17 cellular contexts compared by ENCODE assay signal in the genomic region with DNA sequence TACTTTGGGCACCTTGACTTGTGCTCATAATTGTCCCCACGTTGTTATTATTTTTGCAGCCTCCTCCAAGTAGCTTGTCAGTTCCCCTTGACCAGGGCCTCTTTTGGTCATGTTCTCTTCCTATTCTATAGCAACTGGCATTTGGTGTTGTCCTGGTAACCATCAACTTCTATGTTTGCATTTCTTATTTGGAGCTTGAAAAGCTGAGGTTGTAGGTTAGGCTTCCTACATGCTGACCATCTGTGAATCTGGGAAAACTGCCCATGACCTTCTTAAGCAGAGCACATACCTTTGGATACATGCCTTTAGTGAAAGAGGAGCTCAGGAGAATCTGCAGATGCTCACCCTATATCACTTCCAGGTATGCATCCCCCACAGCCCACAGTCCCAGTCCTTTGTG.
DNase-seq lines count a peak whose midpoint lies in the region; ATAC-seq and TF ChIP-seq lines count a peak whose summit lies in the region.
"Had no signal": no experiment of that assay in that cellular context is flagged by ENCODE, and none has a peak within 500 bp of the region (broad histone marks: within the 10 kb centered on the region; RNA-seq: fewer than 3 reads in every experiment).

No MANE protein-coding gene starts in this region.

- DNase-seq in DMS53 (lab: John Stamatoyannopoulos, UW) = peak; percentile 26
- DNase-seq in DMS53 treated with DMSO at 0.1 percent for 48 hours (lab: John Stamatoyannopoulos, UW; ENCODE audit: unreplicated experiment) = no peak
- peak; percentile 11 for DNase-seq in RPMI8226
- peak; percentile 28 to 76 for DNase-seq in cerebellar nuclear complex (lab: John Stamatoyannopoulos, UW)
- DNase-seq in effector CD4-positive, alpha-beta T cell = no peak
- DNase-seq in PC-3 = no peak
- DNase-seq in activated effector memory CD4-positive, alpha-beta T cell treated with anti-CD3 and anti-CD28 coated beads, Interleukin-2, amount 50 U/mL, for 16 hours = no peak
- DNase-seq in NCI-H1417 treated with DMSO at 0.1 percent for 48 hours (lab: John Stamatoyannopoulos, UW) = no peak
- DNase-seq: Caco-2; CD4-positive, alpha-beta T cell; DMS79; NCI-H1930; NCI-H2171; SW 1271 had no signal

- POLR2A ChIA-PET in PC-3 (lab: Charles Lee; ENCODE audit: unreplicated experiment) = no interaction called here

- no peak overlapping the region for H3K4me2 ChIP-seq in PC-3 (ENCODE audit: low read length)

- H3K27me3 ChIP-seq in PC-3 (ENCODE audit: low read length) = peaks cover 8% of the 10 kb centered on the region; the same call in 1 of the 2 replicates
- H3K27me3 ChIP-seq: SJSA1 had no signal

- no peak for ATAC-seq in PC-3

- no peaks in the 10 kb centered on the region for H3K79me2 ChIP-seq in PC-3 (ENCODE audit: low read length)

- no peak overlapping the region for H3K4me3 ChIP-seq in PC-3 (ENCODE audit: low read length)
- H3K4me3 ChIP-seq: SJSA1 had no signal

- BruUV-seq in PC-3 (replicated peaks; lab: Mats Ljungman, UMichigan) = no TSS peak

- H3K36me3 ChIP-seq in PC-3 (ENCODE audit: low read depth, low read length) = no peaks in the 10 kb centered on the region
- H3K36me3 ChIP-seq: SJSA1 had no signal

- intact Hi-C loops in PC-3 (cut with micrococcal nuclease) = no loop called here

- no peak overlapping the region for H3K27ac ChIP-seq in PC-3 (ENCODE audit: low read length)
- H3K27ac ChIP-seq: 22Rv1, HL-60, SJSA1 had no signal

- H2AFZ ChIP-seq in PC-3 (ENCODE audit: low read length) = no peak overlapping the region

- no peaks in the 10 kb centered on the region for H4K20me1 ChIP-seq in PC-3 (ENCODE audit: low read length)

- H3K4me1 ChIP-seq in PC-3 (ENCODE audit: insufficient read depth, low read length) = no peaks in the 10 kb centered on the region
- H3K4me1 ChIP-seq: Caco-2, SJSA1 had no signal

- no peaks in the 10 kb centered on the region for H3K9me2 ChIP-seq in PC-3 (replicated peaks; ENCODE audit: low read length)

- no peak overlapping the region for H3K9ac ChIP-seq in PC-3 (ENCODE audit: low read length)

- no peaks in the 10 kb centered on the region for H3F3A ChIP-seq in PC-3 (ENCODE audit: low read length, unreplicated experiment)

- no peaks in the 10 kb centered on the region for H3K9me3 ChIP-seq in PC-3 (ENCODE audit: low read length)
- H3K9me3 ChIP-seq: Caco-2, SJSA1 had no signal

- no peak for TF ChIP-seq CTCF in PC-3 (conservative IDR thresholded peaks at IDR 0.05; ENCODE audit: low read depth, low read length)

- CTCF ChIA-PET in PC-3 (lab: Charles Lee) = no interaction called here

Comparison
In these comparisons a context has a peak if more than half of its experiments do, and no peak if none do; other contexts are left out.
1. DNase-seq: peak in DMS53 (single experiment), RPMI8226 (single experiment) and cerebellar nuclear complex (2 of 2); none in DMS53 treated with DMSO at 0.1 percent for 48 hours (single experiment), effector CD4-positive, alpha-beta T cell (single experiment), PC-3 (single experiment), activated effector memory CD4-positive, alpha-beta T cell treated with anti-CD3 and anti-CD28 coated beads, Interleukin-2, amount 50 U/mL, for 16 hours (single experiment) and NCI-H1417 treated with DMSO at 0.1 percent for 48 hours (single experiment).